Comparison of ENCODE assay signal across 19 cellular contexts in the genomic region with DNA sequence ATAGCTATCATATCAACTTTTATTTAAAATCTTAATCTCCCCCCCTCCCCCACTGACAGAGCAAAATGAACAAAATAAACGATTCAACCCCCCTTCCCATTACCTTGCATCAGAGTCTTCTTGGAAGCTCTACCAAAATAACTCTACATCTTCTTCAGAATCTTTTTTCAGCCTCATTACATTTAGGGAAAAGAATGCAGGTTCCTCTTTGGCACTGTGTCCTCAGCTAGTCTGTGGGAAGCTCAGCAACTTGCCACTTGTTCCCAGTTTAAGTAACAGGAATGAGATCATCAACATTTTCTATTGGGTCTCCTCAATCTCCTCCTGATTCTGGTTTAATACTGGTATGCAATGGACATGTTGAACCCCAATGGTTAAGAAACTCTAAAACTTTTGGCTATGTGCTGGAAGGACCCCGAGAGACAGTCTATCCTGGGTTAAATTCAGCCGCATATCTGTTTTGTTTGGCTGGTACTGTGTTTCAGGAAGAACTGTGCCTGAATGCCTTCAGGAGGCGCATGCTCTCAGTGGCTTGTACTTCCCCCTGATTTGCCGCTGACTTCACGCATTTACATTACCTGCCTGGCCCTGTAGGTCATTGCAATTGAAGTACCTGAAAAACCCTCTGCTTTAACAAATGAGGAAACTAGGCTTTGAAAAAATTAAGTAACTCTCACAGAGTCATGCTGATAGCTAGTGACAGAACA.
DNase-seq lines count a peak whose midpoint lies in the region; ATAC-seq and TF ChIP-seq lines count a peak whose summit lies in the region.
"Had no signal": no experiment of that assay in that cellular context is flagged by ENCODE, and none has a peak within 500 bp of the region (broad histone marks: within the 10 kb centered on the region; RNA-seq: fewer than 3 reads in every experiment).

No MANE protein-coding gene starts in this region.

- no peak for TF ChIP-seq POLR2A in heart left ventricle (IDR thresholded peaks at IDR 0.05)

- no peaks in the 10 kb centered on the region for H3K36me3 Mint-ChIP-seq in WTC11

- peaks cover 26% of the 10 kb centered on the region for H3K4me1 Mint-ChIP-seq in WTC11

- 34 to 49% (median 45%) methylated on average over 5 to 6 of the region's 6 CpGs for WGBS in heart left ventricle, 4 donors

- H3K27me3 ChIP-seq in heart left ventricle, result no peaks in the 10 kb centered on the region

- no peaks in the 10 kb centered on the region for H3K9me3 ChIP-seq in heart left ventricle

- TF ChIP-seq CTCF in WTC11 (IDR thresholded peaks at IDR 0.05) (no peak), heart left ventricle (IDR thresholded peaks at IDR 0.05) (peak in 1 of 12 donors; percentile 13)

- ATAC-seq in WTC11 (peak; percentile 84), heart left ventricle (peak; percentile 66 to 92 (median 86)), left colon (no peak), GM21825 (IDR thresholded peaks at IDR 0.05; ENCODE audit: unreplicated experiment) (no peak)
- ATAC-seq: foreskin keratinocyte, left lobe of liver had no signal

- intact Hi-C loops in heart left ventricle (cut with DNase I), result no loop called here
- intact Hi-C loops in left colon (cut with DNase I, micrococcal nuclease), result no loop called here

- peak overlapping the region in 10 of 12 donors; percentile 13 to 89 (median 69) for H3K27ac ChIP-seq in heart left ventricle
- H3K27ac ChIP-seq: foreskin keratinocyte had no signal

- CTCF ChIA-PET in WTC11 (lab: Charles Lee), result no interaction called here

- H3K27ac Mint-ChIP-seq in WTC11, result no peak overlapping the region; the same call in 1 of the 2 replicates

- H3K4me1 ChIP-seq in heart left ventricle, result peaks cover 0 to 24% (median 6%) of the 10 kb centered on the region in 12 donors
- H3K4me1 ChIP-seq: foreskin keratinocyte had no signal

- H3K27me3 Mint-ChIP-seq in WTC11 (ENCODE audit: low read depth), result no peaks in the 10 kb centered on the region; the same call in 1 of the 2 replicates

- H3K36me3 ChIP-seq in heart left ventricle, result no peaks in the 10 kb centered on the region

- peak; percentile 38 for DNase-seq in EL
- no peak for DNase-seq in WTC11 (ENCODE audit: low spot score)
- peak in 2 of 5 donors; percentile 20 to 36 for DNase-seq in heart left ventricle
- peak; percentile 90 for DNase-seq in myocyte (ENCODE audit: low read depth)
- no peak for DNase-seq in left colon
- DNase-seq in stimulated activated naive CD4-positive, alpha-beta T cell treated with Interleukin-2 at 50 U/mL for 16 hours (lab: John Stamatoyannopoulos, UW), result no peak
- DNase-seq in retina, result no peak
- DNase-seq: activated naive CD4-positive, alpha-beta T cell treated with Interleukin-2 at 50 U/mL for 16 hours; COR-L47; HCEC 1CT; MM.1S; NCI-H1436 treated with DMSO at 0.1 percent for 48 hours; NCI-H2171 treated with DMSO at 0.1 percent for 48 hours; NCI-H748 treated with DMSO at 0.1 percent for 48 hours; SHP77 treated with DMSO at 0.1 percent for 48 hours; stimulated activated CD4-positive, alpha-beta T cell treated with anti-CD3 and anti-CD28 coated beads, Interleukin-15, amount 100 ng/mL, for 24 hours had no signal

- POLR2A ChIA-PET in WTC11 (lab: Charles Lee), result interaction anchor here (0.7 kb wide), 1 partner anchor 866 kb away, joined by 4 read pairs; no protein-coding TSS in a partner anchor

- 0 out of 2 replicates have a peak, but pooled peaks cover 5% of the 10 kb centered on the region for H3K9me3 Mint-ChIP-seq in WTC11

- H3K4me3 Mint-ChIP-seq in WTC11, result no peak overlapping the region

- H3K4me3 ChIP-seq in heart left ventricle, result peak overlapping the region in 7 of 12 donors; percentile 1 to 43 (median 30)

TF ChIP-seq in WTC11, 78 proteins besides CTCF, POLR2A, EP300 and RAD21 (continues in another document):
- TF ChIP-seq NR1H2 (CRISPR knock-in tag; IDR thresholded peaks at IDR 0.05) (no peak), ZNF317 (CRISPR knock-in tag; IDR thresholded peaks at IDR 0.05; ENCODE audit: borderline replicate concordance, low read depth) (no peak), ZNF671 (CRISPR knock-in tag; IDR thresholded peaks at IDR 0.05) (no peak), NFYB (CRISPR knock-in tag; conservative IDR thresholded peaks at IDR 0.05; ENCODE audit: low read depth) (no peak), RORB (CRISPR knock-in tag; IDR thresholded peaks at IDR 0.05) (no peak), ESRRA (CRISPR knock-in tag; IDR thresholded peaks at IDR 0.05; ENCODE audit: borderline replicate concordance) (no peak), ZNF396 (CRISPR knock-in tag; IDR thresholded peaks at IDR 0.05; ENCODE audit: borderline replicate concordance) (no peak), CBFB (CRISPR knock-in tag; IDR thresholded peaks at IDR 0.05; ENCODE audit: low read depth) (no peak), GRHL2 (CRISPR knock-in tag; IDR thresholded peaks at IDR 0.05; ENCODE audit: insufficient replicate concordance, severe bottlenecking) (no peak)
- TF ChIP-seq, protein P1, sequence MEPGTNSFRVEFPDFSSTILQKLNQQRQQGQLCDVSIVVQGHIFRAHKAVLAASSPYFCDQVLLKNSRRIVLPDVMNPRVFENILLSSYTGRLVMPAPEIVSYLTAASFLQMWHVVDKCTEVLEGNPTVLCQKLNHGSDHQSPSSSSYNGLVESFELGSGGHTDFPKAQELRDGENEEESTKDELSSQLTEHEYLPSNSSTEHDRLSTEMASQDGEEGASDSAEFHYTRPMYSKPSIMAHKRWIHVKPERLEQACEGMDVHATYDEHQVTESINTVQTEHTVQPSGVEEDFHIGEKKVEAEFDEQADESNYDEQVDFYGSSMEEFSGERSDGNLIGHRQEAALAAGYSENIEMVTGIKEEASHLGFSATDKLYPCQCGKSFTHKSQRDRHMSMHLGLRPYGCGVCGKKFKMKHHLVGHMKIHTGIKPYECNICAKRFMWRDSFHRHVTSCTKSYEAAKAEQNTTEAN (CRISPR knock-in tag; IDR thresholded peaks at IDR 0.05), result no peak
- TF ChIP-seq, protein P2, sequence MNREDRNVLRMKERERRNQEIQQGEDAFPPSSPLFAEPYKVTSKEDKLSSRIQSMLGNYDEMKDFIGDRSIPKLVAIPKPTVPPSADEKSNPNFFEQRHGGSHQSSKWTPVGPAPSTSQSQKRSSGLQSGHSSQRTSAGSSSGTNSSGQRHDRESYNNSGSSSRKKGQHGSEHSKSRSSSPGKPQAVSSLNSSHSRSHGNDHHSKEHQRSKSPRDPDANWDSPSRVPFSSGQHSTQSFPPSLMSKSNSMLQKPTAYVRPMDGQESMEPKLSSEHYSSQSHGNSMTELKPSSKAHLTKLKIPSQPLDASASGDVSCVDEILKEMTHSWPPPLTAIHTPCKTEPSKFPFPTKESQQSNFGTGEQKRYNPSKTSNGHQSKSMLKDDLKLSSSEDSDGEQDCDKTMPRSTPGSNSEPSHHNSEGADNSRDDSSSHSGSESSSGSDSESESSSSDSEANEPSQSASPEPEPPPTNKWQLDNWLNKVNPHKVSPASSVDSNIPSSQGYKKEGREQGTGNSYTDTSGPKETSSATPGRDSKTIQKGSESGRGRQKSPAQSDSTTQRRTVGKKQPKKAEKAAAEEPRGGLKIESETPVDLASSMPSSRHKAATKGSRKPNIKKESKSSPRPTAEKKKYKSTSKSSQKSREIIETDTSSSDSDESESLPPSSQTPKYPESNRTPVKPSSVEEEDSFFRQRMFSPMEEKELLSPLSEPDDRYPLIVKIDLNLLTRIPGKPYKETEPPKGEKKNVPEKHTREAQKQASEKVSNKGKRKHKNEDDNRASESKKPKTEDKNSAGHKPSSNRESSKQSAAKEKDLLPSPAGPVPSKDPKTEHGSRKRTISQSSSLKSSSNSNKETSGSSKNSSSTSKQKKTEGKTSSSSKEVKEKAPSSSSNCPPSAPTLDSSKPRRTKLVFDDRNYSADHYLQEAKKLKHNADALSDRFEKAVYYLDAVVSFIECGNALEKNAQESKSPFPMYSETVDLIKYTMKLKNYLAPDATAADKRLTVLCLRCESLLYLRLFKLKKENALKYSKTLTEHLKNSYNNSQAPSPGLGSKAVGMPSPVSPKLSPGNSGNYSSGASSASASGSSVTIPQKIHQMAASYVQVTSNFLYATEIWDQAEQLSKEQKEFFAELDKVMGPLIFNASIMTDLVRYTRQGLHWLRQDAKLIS (CRISPR knock-in tag; IDR thresholded peaks at IDR 0.05; ENCODE audit: borderline replicate concordance), result no peak
- TF ChIP-seq, protein P3, sequence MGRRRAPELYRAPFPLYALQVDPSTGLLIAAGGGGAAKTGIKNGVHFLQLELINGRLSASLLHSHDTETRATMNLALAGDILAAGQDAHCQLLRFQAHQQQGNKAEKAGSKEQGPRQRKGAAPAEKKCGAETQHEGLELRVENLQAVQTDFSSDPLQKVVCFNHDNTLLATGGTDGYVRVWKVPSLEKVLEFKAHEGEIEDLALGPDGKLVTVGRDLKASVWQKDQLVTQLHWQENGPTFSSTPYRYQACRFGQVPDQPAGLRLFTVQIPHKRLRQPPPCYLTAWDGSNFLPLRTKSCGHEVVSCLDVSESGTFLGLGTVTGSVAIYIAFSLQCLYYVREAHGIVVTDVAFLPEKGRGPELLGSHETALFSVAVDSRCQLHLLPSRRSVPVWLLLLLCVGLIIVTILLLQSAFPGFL (CRISPR knock-in tag; IDR thresholded peaks at IDR 0.05; ENCODE audit: borderline replicate concordance), result no peak
- TF ChIP-seq, protein P4, sequence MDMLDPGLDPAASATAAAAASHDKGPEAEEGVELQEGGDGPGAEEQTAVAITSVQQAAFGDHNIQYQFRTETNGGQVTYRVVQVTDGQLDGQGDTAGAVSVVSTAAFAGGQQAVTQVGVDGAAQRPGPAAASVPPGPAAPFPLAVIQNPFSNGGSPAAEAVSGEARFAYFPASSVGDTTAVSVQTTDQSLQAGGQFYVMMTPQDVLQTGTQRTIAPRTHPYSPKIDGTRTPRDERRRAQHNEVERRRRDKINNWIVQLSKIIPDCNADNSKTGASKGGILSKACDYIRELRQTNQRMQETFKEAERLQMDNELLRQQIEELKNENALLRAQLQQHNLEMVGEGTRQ (CRISPR knock-in tag; IDR thresholded peaks at IDR 0.05), result no peak

Comparison
In these comparisons a context has a peak if more than half of its experiments do, and no peak if none do; other contexts are left out.
1. DNase-seq: peak in EL (single experiment) and myocyte (single experiment); none in WTC11 (single experiment), left colon (0 of 2), stimulated activated naive CD4-positive, alpha-beta T cell treated with Interleukin-2 at 50 U/mL for 16 hours (single experiment) and retina (single experiment).
2. ATAC-seq: peak in WTC11 (single experiment) and heart left ventricle (4 of 4); none in left colon (single experiment) and GM21825 (single experiment).